8 cellular contexts compared by ENCODE assay signal in genomic region chr19:52527954-52528326, GRCh38. TPM values are rescaled to one million over a fixed set of nuclear protein-coding genes. Genes with fewer than 3 reads are reported as not detected.
DNase-seq lines count a peak whose midpoint lies in the region; ATAC-seq and TF ChIP-seq lines count a peak whose summit lies in the region.

No MANE protein-coding gene starts in this region.

- peak overlapping the region; percentile 86 for H3K4me2 ChIP-seq in osteoblast (ENCODE audit: insufficient read depth, low read length)

- peaks cover 1% of the 10 kb centered on the region for H3K36me3 ChIP-seq in osteoblast (ENCODE audit: insufficient read depth, low read length)

- peak overlapping the region; percentile 97 for H3K27ac Mint-ChIP-seq in activated CD8-positive, alpha-beta T cell treated with anti-CD3 and anti-CD28 coated beads for 36 hours

- H3K27me3 Mint-ChIP-seq in activated CD8-positive, alpha-beta T cell treated with anti-CD3 and anti-CD28 coated beads for 36 hours, result no peaks in the 10 kb centered on the region

- H3K27me3 ChIP-seq in osteoblast (ENCODE audit: insufficient read depth, low read length), result no peaks in the 10 kb centered on the region

- H3K9me3 ChIP-seq in osteoblast (ENCODE audit: low read depth, low read length), result no peaks in the 10 kb centered on the region

- H3K4me3 Mint-ChIP-seq in activated CD8-positive, alpha-beta T cell treated with anti-CD3 and anti-CD28 coated beads for 36 hours, result peak overlapping the region; percentile 88

- H3K4me1 ChIP-seq in osteoblast (ENCODE audit: insufficient read depth, low read length), result no peaks in the 10 kb centered on the region

- H3K9me3 Mint-ChIP-seq in activated CD8-positive, alpha-beta T cell treated with anti-CD3 and anti-CD28 coated beads for 36 hours, result peaks cover 6% of the 10 kb centered on the region

- no peak for DNase-seq in activated CD8-positive, alpha-beta T cell treated with anti-CD3 and anti-CD28 coated beads for 36 hours
- peak; percentile 1 for DNase-seq in globus pallidus (ENCODE audit: low spot score)
- DNase-seq in osteoblast (ENCODE audit: insufficient read length, low spot score, missing footprints), result no peak
- DNase-seq in mucosa of gallbladder (ENCODE audit: low spot score), result no peak
- no peak for DNase-seq in NAMALWA (ENCODE audit: low spot score)

- POLR2A ChIA-PET in activated CD8-positive, alpha-beta T cell treated with anti-CD3 and anti-CD28 coated beads for 36 hours (lab: Charles Lee), result no interaction called here

- peaks cover 12% of the 10 kb centered on the region for H3K4me1 Mint-ChIP-seq in activated CD8-positive, alpha-beta T cell treated with anti-CD3 and anti-CD28 coated beads for 36 hours (ENCODE audit: low read depth)

- H3K4me3 ChIP-seq in osteoblast (ENCODE audit: insufficient read depth, low read length), result peak overlapping the region; percentile 97

- ATAC-seq in GM18511 (IDR thresholded peaks at IDR 0.05; ENCODE audit: unreplicated experiment), result peak; percentile 5
- ATAC-seq in HG03039 (IDR thresholded peaks at IDR 0.05; ENCODE audit: unreplicated experiment), result peak; percentile 22
- ATAC-seq in activated CD8-positive, alpha-beta T cell treated with anti-CD3 and anti-CD28 coated beads for 36 hours, result no peak
- ATAC-seq in HG02763 (IDR thresholded peaks at IDR 0.05; ENCODE audit: unreplicated experiment), result no peak

- H3K36me3 Mint-ChIP-seq in activated CD8-positive, alpha-beta T cell treated with anti-CD3 and anti-CD28 coated beads for 36 hours (ENCODE audit: low read depth), result peaks cover 18% of the 10 kb centered on the region

- H3K27ac ChIP-seq in osteoblast (ENCODE audit: low read depth, low read length), result peak overlapping the region; percentile 84

- CTCF ChIA-PET in activated CD8-positive, alpha-beta T cell treated with anti-CD3 and anti-CD28 coated beads for 36 hours (lab: Charles Lee), result no interaction called here

- no peak for TF ChIP-seq CTCF in activated CD8-positive, alpha-beta T cell treated with anti-CD3 and anti-CD28 coated beads for 36 hours (IDR thresholded peaks at IDR 0.05)
- no peak for TF ChIP-seq CTCF in osteoblast (IDR thresholded peaks at IDR 0.05; ENCODE audit: extremely low read depth, low read depth, low read length)

- intact Hi-C loops in activated CD8-positive, alpha-beta T cell treated with anti-CD3 and anti-CD28 coated beads for 36 hours (cut with micrococcal nuclease), result no loop called here

- peaks cover 24% of the 10 kb centered on the region for H3K79me2 ChIP-seq in osteoblast (ENCODE audit: insufficient read depth, low read length)

- peak overlapping the region; percentile 98 for H2AFZ ChIP-seq in osteoblast (ENCODE audit: low read length)

- no peaks in the 10 kb centered on the region for H4K20me1 ChIP-seq in osteoblast (ENCODE audit: insufficient read depth, low read length)

RNA-seq across cellular contexts. Expression of gene ZNF808, which starts 0.5 kb away (rescaled TPM):
- 10 to 100 TPM; 32.4 to 32.5 TPM for total RNA-seq in activated CD8-positive, alpha-beta T cell treated with anti-CD3 and anti-CD28 coated beads for 36 hours
- total RNA-seq in osteoblast (17.0 and 19.7 TPM in 2 replicates), mucosa of gallbladder (34.2 TPM)

RNA-seq across cellular contexts. Expression of gene ZNF701, which starts 42.1 kb away (rescaled TPM):
- 10 to 100 TPM; 21.1 to 23.0 TPM for total RNA-seq in activated CD8-positive, alpha-beta T cell treated with anti-CD3 and anti-CD28 coated beads for 36 hours
- 14.5 and 17.7 TPM in 2 replicates for total RNA-seq in osteoblast
- total RNA-seq in mucosa of gallbladder, result 30.4 TPM

Comparison
In these comparisons a context has a peak if more than half of its experiments do, and no peak if none do; other contexts are left out.
1. ATAC-seq: peak in GM18511 (single experiment) and HG03039 (single experiment); none in activated CD8-positive, alpha-beta T cell treated with anti-CD3 and anti-CD28 coated beads for 36 hours (single experiment) and HG02763 (single experiment).